19 cellular contexts compared by ENCODE assay signal in the genomic region with DNA sequence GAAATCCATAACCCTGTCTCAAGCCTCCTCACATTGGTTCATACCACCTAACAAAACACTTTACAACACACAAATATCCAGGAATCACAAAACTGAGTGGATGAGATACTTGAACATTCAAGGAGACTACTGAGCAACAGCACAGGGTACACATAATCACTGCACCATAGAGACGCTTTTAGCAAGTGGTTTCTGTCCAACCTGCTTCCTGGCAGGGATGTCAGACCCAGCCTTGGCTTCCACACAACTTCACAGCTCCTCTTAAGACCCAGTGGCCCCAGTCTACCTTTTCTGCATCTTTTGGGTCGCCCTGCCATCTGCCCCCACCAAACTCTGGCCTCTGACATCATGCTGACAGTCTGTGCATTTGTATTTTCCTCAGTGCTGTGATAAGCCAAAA. TPM values are rescaled to one million over a fixed set of nuclear protein-coding genes. Genes with fewer than 3 reads are reported as not detected.
DNase-seq lines count a peak whose midpoint lies in the region; ATAC-seq and TF ChIP-seq lines count a peak whose summit lies in the region.
"Had no signal": no experiment of that assay in that cellular context is flagged by ENCODE, and none has a peak within 500 bp of the region (broad histone marks: within the 10 kb centered on the region; RNA-seq: fewer than 3 reads in every experiment).

No MANE protein-coding gene starts in this region.

- no peak for DNase-seq in activated T-cell treated with anti-CD3 and anti-CD28 coated beads, Interleukin-2, amount 50 U/mL, for 72 hours
- no peak for DNase-seq in activated T-cell treated with anti-CD3 and anti-CD28 coated beads, Interleukin-2, amount 50 U/mL, for 4 hours
- DNase-seq in left ventricle myocardium superior (no peak), NAMALWA (ENCODE audit: low spot score) (no peak), T-helper 1 cell (no peak), NCI-H1048 (lab: John Stamatoyannopoulos, UW) (no peak)
- DNase-seq in stimulated activated effector memory CD8-positive, alpha-beta T cell treated with anti-CD3 and anti-CD28 coated beads, Interleukin-12 subunit alpha, Interleukin-12 subunit beta, amount 100 ng/mL, for 72 hours (ENCODE audit: low spot score in 2 of 2) = no peak
- DNase-seq: activated CD4-positive, alpha-beta T cell treated with anti-CD3 and anti-CD28 coated beads, Interleukin-2, amount 50 U/mL, for 48 hours; central memory CD4-positive, alpha-beta T cell; NCI-H1092; NCI-H2081; NCI-H510A treated with DMSO at 0.1 percent for 48 hours; sigmoid colon; stimulated activated CD4-positive, alpha-beta T cell treated with anti-CD3 and anti-CD28 coated beads, Interleukin-2, amount 100 ng/mL, for 24 hours had no signal

- H3K4me1 Mint-ChIP-seq in activated T-cell treated with anti-CD3 and anti-CD28 coated beads, Interleukin-2, amount 50 U/mL, for 72 hours (ENCODE audit: low read depth) = peaks cover 66% of the 10 kb centered on the region
- peaks cover 40% of the 10 kb centered on the region for H3K4me1 Mint-ChIP-seq in activated T-cell treated with anti-CD3 and anti-CD28 coated beads, Interleukin-2, amount 50 U/mL, for 4 hours (ENCODE audit: low read depth)
- H3K4me1 Mint-ChIP-seq in stimulated activated effector memory CD8-positive, alpha-beta T cell treated with anti-CD3 and anti-CD28 coated beads, Interleukin-12 subunit alpha, Interleukin-12 subunit beta, amount 100 ng/mL, for 72 hours = peaks cover 46% of the 10 kb centered on the region

- TF ChIP-seq CTCF in VCaP (conservative IDR thresholded peaks at IDR 0.05) = no peak

- H3K4me3 Mint-ChIP-seq in activated T-cell treated with anti-CD3 and anti-CD28 coated beads, Interleukin-2, amount 50 U/mL, for 72 hours = no peak overlapping the region
- H3K4me3 Mint-ChIP-seq in activated T-cell treated with anti-CD3 and anti-CD28 coated beads, Interleukin-2, amount 50 U/mL, for 4 hours = no peak overlapping the region
- no peak overlapping the region for H3K4me3 Mint-ChIP-seq in stimulated activated effector memory CD8-positive, alpha-beta T cell treated with anti-CD3 and anti-CD28 coated beads, Interleukin-12 subunit alpha, Interleukin-12 subunit beta, amount 100 ng/mL, for 72 hours
- H3K4me3 Mint-ChIP-seq: activated T-helper 1 cell treated with anti-CD3 and anti-CD28 coated beads, Interleukin-12 subunit alpha, Interleukin-12 subunit beta, Interleukin-2, Interleukin-4 antibody, amounts not matched to agents 30 ng/mL and 10 ng/mL and 1 ng/mL, durations not matched to agents 14 hours and 24 hours and 36 hours had no signal

- H3K27ac ChIP-seq in VCaP = peak overlapping the region; percentile 67
- H3K27ac ChIP-seq: KMS-11 had no signal

- no peaks in the 10 kb centered on the region for H3K9me3 Mint-ChIP-seq in activated T-cell treated with anti-CD3 and anti-CD28 coated beads, Interleukin-2, amount 50 U/mL, for 72 hours
- H3K9me3 Mint-ChIP-seq in activated T-cell treated with anti-CD3 and anti-CD28 coated beads, Interleukin-2, amount 50 U/mL, for 4 hours = no peaks in the 10 kb centered on the region
- no peaks in the 10 kb centered on the region for H3K9me3 Mint-ChIP-seq in stimulated activated effector memory CD8-positive, alpha-beta T cell treated with anti-CD3 and anti-CD28 coated beads, Interleukin-12 subunit alpha, Interleukin-12 subunit beta, amount 100 ng/mL, for 72 hours
- H3K9me3 Mint-ChIP-seq: activated T-helper 1 cell treated with anti-CD3 and anti-CD28 coated beads, Interleukin-12 subunit alpha, Interleukin-12 subunit beta, Interleukin-2, Interleukin-4 antibody, amounts not matched to agents 30 ng/mL and 10 ng/mL and 1 ng/mL, durations not matched to agents 14 hours and 24 hours and 36 hours had no signal

- intact Hi-C loops in left ventricle myocardium superior (cut with micrococcal nuclease) = no loop called here

- ATAC-seq in activated T-cell treated with anti-CD3 and anti-CD28 coated beads, Interleukin-2, amount 50 U/mL, for 72 hours (replicated peaks in 1 of 2) = no peak
- no peak for ATAC-seq in activated T-cell treated with anti-CD3 and anti-CD28 coated beads, Interleukin-2, amount 50 U/mL, for 4 hours
- peak; percentile 50 for ATAC-seq in left ventricle myocardium superior
- no peak for ATAC-seq in stimulated activated effector memory CD8-positive, alpha-beta T cell treated with anti-CD3 and anti-CD28 coated beads, Interleukin-12 subunit alpha, Interleukin-12 subunit beta, amount 100 ng/mL, for 72 hours
- ATAC-seq: esophagus mucosa, left lobe of liver had no signal

- H3K36me3 Mint-ChIP-seq in activated T-cell treated with anti-CD3 and anti-CD28 coated beads, Interleukin-2, amount 50 U/mL, for 72 hours (ENCODE audit: insufficient read depth in 2 of 2) = peaks cover 4 to 6% of the 10 kb centered on the region in 2 donors
- H3K36me3 Mint-ChIP-seq in activated T-cell treated with anti-CD3 and anti-CD28 coated beads, Interleukin-2, amount 50 U/mL, for 4 hours (ENCODE audit: insufficient read depth) = peaks cover 24% of the 10 kb centered on the region
- H3K36me3 Mint-ChIP-seq in stimulated activated effector memory CD8-positive, alpha-beta T cell treated with anti-CD3 and anti-CD28 coated beads, Interleukin-12 subunit alpha, Interleukin-12 subunit beta, amount 100 ng/mL, for 72 hours = peaks cover 72% of the 10 kb centered on the region

- H3K27ac Mint-ChIP-seq in activated T-cell treated with anti-CD3 and anti-CD28 coated beads, Interleukin-2, amount 50 U/mL, for 72 hours = peak overlapping the region; percentile 10
- H3K27ac Mint-ChIP-seq in stimulated activated effector memory CD8-positive, alpha-beta T cell treated with anti-CD3 and anti-CD28 coated beads, Interleukin-12 subunit alpha, Interleukin-12 subunit beta, amount 100 ng/mL, for 72 hours = peak overlapping the region; percentile 84

- H3K27me3 Mint-ChIP-seq in activated T-cell treated with anti-CD3 and anti-CD28 coated beads, Interleukin-2, amount 50 U/mL, for 72 hours (ENCODE audit: low read depth) = no peaks in the 10 kb centered on the region
- no peaks in the 10 kb centered on the region for H3K27me3 Mint-ChIP-seq in activated T-cell treated with anti-CD3 and anti-CD28 coated beads, Interleukin-2, amount 50 U/mL, for 4 hours (ENCODE audit: low read depth)

RNA-seq across cellular contexts. Expression of a gene that starts 5.9 kb away (rescaled TPM):
- total RNA-seq in activated T-cell treated with anti-CD3 and anti-CD28 coated beads, Interleukin-2, amount 50 U/mL, for 72 hours = 10 to 100 TPM; 10.4 to 13.9 TPM
- 10 to 100 TPM in 2 of 3 donors, 1 to 10 TPM in 1; 9.8 to 12.3 (median 11.8) TPM for total RNA-seq in activated T-cell treated with anti-CD3 and anti-CD28 coated beads, Interleukin-2, amount 50 U/mL, for 4 hours
- total RNA-seq in left ventricle myocardium superior = 104 TPM

RNA-seq across cellular contexts. Expression of a gene that starts 35.7 kb away (rescaled TPM):
- total RNA-seq in activated T-cell treated with anti-CD3 and anti-CD28 coated beads, Interleukin-2, amount 50 U/mL, for 72 hours = 10 to 100 TPM in 1 of 2 donors, 1 to 10 TPM in 1; 7.9 to 13.5 TPM
- 10 to 100 TPM; 33.3 to 40.7 (median 40.4) TPM for total RNA-seq in activated T-cell treated with anti-CD3 and anti-CD28 coated beads, Interleukin-2, amount 50 U/mL, for 4 hours
- total RNA-seq in left ventricle myocardium superior = 8.3 TPM

RNA-seq across cellular contexts. Expression of a gene that starts 39.2 kb away (rescaled TPM):
- 10 to 100 TPM; 45.0 to 47.4 TPM for total RNA-seq in activated T-cell treated with anti-CD3 and anti-CD28 coated beads, Interleukin-2, amount 50 U/mL, for 72 hours
- 10 to 100 TPM; 79.3 to 91.3 (median 90.8) TPM for total RNA-seq in activated T-cell treated with anti-CD3 and anti-CD28 coated beads, Interleukin-2, amount 50 U/mL, for 4 hours
- total RNA-seq in left ventricle myocardium superior = 31.5 TPM
